In the genomic region with DNA sequence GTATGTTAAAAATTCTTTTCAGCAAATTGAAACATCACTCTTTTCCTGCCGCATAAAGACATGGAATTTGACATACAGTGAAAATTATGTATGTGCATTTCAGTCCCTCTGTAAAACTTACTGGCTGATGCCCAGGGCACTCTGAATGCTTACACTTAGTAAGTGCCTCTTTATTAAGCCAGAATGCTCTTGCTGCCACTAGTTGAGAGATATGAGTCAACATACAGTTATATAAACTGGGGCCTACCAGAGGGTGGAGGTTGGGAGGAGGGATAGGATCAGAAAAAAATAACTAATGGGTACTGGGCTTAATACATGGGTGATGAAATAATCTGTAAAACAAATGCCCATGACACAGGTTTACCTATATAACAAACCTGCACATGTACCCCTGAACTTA, we compare ENCODE assay signal across 24 cellular contexts. TPM values are rescaled to one million over a fixed set of nuclear protein-coding genes. Genes with fewer than 3 reads are reported as not detected.
DNase-seq lines count a peak whose midpoint lies in the region; ATAC-seq, FAIRE-seq and TF ChIP-seq lines count a peak whose summit lies in the region.
"Had no signal": no experiment of that assay in that cellular context is flagged by ENCODE, and none has a peak within 500 bp of the region (broad histone marks: within the 10 kb centered on the region; RNA-seq: fewer than 3 reads in every experiment).

No MANE protein-coding gene starts in this region.

- no peaks in the 10 kb centered on the region for H3K4me1 Mint-ChIP-seq in astrocyte (ENCODE audit: low read depth, unreplicated experiment)
- H3K4me1 Mint-ChIP-seq: GM23338 had no signal

- H4K8ac ChIP-seq in IMR-90 (ENCODE audit: low read depth in 2 of 2, low read length in 2 of 2) = no peak overlapping the region

- H3K23ac ChIP-seq in IMR-90 (ENCODE audit: low read depth, low read length) = no peak overlapping the region

- H2AK5ac ChIP-seq in IMR-90 (ENCODE audit: low read depth, low read length) = no peak overlapping the region

- TF ChIP-seq CTCF in IMR-90 (conservative IDR thresholded peaks at IDR 0.05; ENCODE audit: low read depth, low read length) (no peak), astrocyte (IDR thresholded peaks at IDR 0.05; ENCODE audit: insufficient read depth, low read depth, low read length) (no peak), lung (IDR thresholded peaks at IDR 0.05; ENCODE audit: control extremely low read depth, extremely low read depth) (no peak), WERI-Rb-1 (IDR thresholded peaks at IDR 0.05; ENCODE audit: low read depth, low read length) (no peak)

- H3K9me3 ChIP-seq in IMR-90 (ENCODE audit: control insufficient read depth, insufficient read depth, low read length) (0 out of 2 replicates have a peak, but pooled peaks cover 2% of the 10 kb centered on the region), astrocyte (ENCODE audit: insufficient read depth, low read depth, low read length) (no peaks in the 10 kb centered on the region), lung (ENCODE audit: control insufficient read depth in 2 of 2, insufficient read depth in 1 of 2, low read length in 1 of 2) (no peaks in the 10 kb centered on the region), WERI-Rb-1 (ENCODE audit: severe bottlenecking) (no peaks in the 10 kb centered on the region)
- H3K9me3 ChIP-seq: BE2C, Caco-2 had no signal

- no peak overlapping the region for H4K5ac ChIP-seq in IMR-90 (ENCODE audit: low read depth, low read length)

- no peaks in the 10 kb centered on the region for H3K9me3 Mint-ChIP-seq in astrocyte (ENCODE audit: unreplicated experiment)
- H3K9me3 Mint-ChIP-seq: CD4-positive, alpha-beta T cell; GM23338 had no signal

- no peak overlapping the region for H2BK5ac ChIP-seq in IMR-90 (ENCODE audit: low read depth, low read length, poor library complexity, severe bottlenecking)

- H3K27me3 ChIP-seq in IMR-90 (ENCODE audit: control insufficient read depth, insufficient read depth, low read length) (peaks cover 1% of the 10 kb centered on the region; the same call in 1 of the 2 replicates), astrocyte (ENCODE audit: insufficient read depth, low read length) (no peaks in the 10 kb centered on the region), lung (ENCODE audit: control insufficient read depth, insufficient read depth) (no peaks in the 10 kb centered on the region), WERI-Rb-1 (ENCODE audit: insufficient read depth, low read depth, severe bottlenecking) (no peaks in the 10 kb centered on the region)
- H3K27me3 ChIP-seq: BE2C had no signal

- H2BK20ac ChIP-seq in IMR-90 (ENCODE audit: low read depth, low read length) = no peak overlapping the region

- DNase-seq in DMS53 (lab: John Stamatoyannopoulos, UW) (peak; percentile 12), IMR-90 (peak; percentile 43), astrocyte (ENCODE audit: low read depth) (peak; percentile 1), lung (ENCODE audit: low spot score) (no peak), frontal cortex (ENCODE audit: low spot score in 2 of 2) (no peak), WERI-Rb-1 (no peak), iPS-NIHi7 (ENCODE audit: extremely low spot score) (no peak)
- DNase-seq: BE2C; C1 segment of cervical spinal cord; Caco-2; CD4-positive, alpha-beta T cell; DMS79 treated with DMSO at 0.1 percent for 48 hours; GF-D8; H7; HFFc6 had no signal

- intact Hi-C loops in IMR-90 (cut with micrococcal nuclease) = no loop called here

- BruUV-seq in IMR-90 (replicated peaks; lab: Mats Ljungman, UMichigan) = no TSS peak

- no peak overlapping the region for H2BK15ac ChIP-seq in IMR-90 (ENCODE audit: low read depth, low read length)

- TF ChIP-seq POLR2A in IMR-90 (IDR thresholded peaks at IDR 0.05; ENCODE audit: low read depth, low read length) = no peak

- no peaks in the 10 kb centered on the region for H3K27me3 Mint-ChIP-seq in astrocyte (ENCODE audit: low read depth, unreplicated experiment)
- H3K27me3 Mint-ChIP-seq: CD4-positive, alpha-beta T cell had no signal

- no peaks in the 10 kb centered on the region for H3K9me1 ChIP-seq in IMR-90 (ENCODE audit: insufficient read depth, low read length)

- POLR2A ChIA-PET in IMR-90 (lab: Charles Lee; ENCODE audit: unreplicated experiment) = no interaction called here

- dilution Hi-C loops in IMR-90 (cut with HindIII; ENCODE audit: low sequenced_read_pairs, unreplicated experiment) = no loop called here

- H3K27ac ChIP-seq in IMR-90 (ENCODE audit: insufficient read depth, low read length) (no peak overlapping the region), astrocyte (ENCODE audit: low read depth, low read length) (no peak overlapping the region), lung (ENCODE audit: low read depth in 1 of 2, low read length in 1 of 2) (no peak overlapping the region), WERI-Rb-1 (no peak overlapping the region)
- H3K27ac ChIP-seq: HL-60 had no signal

- H3K4me3 Mint-ChIP-seq in astrocyte (ENCODE audit: unreplicated experiment) = no peak overlapping the region
- H3K4me3 Mint-ChIP-seq: CD4-positive, alpha-beta T cell; GM23338; HFFc6 had no signal

- H3K36me3 ChIP-seq in IMR-90 (ENCODE audit: control insufficient read depth, insufficient read depth, low read length) (no peaks in the 10 kb centered on the region), astrocyte (ENCODE audit: insufficient read depth, low read length) (no peaks in the 10 kb centered on the region), lung (ENCODE audit: control insufficient read depth in 2 of 2, insufficient read depth in 2 of 2, low read length in 2 of 2) (no peaks in the 10 kb centered on the region), WERI-Rb-1 (no peaks in the 10 kb centered on the region)
- H3K36me3 ChIP-seq: BE2C had no signal

- H3K4me3 ChIP-seq in IMR-90 (ENCODE audit: insufficient read depth, low read depth, low read length) (no peak overlapping the region), astrocyte (ENCODE audit: insufficient read depth, low read depth, low read length) (no peak overlapping the region), lung (no peak overlapping the region), WERI-Rb-1 (ENCODE audit: low read depth, low read length) (no peak overlapping the region)
- H3K4me3 ChIP-seq: GM12878, GM23338, K562 had no signal

- no peak overlapping the region for H3K14ac ChIP-seq in IMR-90 (replicated peaks; ENCODE audit: low read depth, low read length)

- H2BK120ac ChIP-seq in IMR-90 (ENCODE audit: low read depth, low read length) = no peak overlapping the region

- WGBS in IMR-90 (ENCODE audit: extremely low coverage in 2 of 2, insufficient read length in 1 of 2), 2 experiments = no CpG with 5 or more reads among the region's 1 CpG
- 82 to 100% methylated on average over 1 of the region's 1 CpG for WGBS in lung, 2 donors

- H3K18ac ChIP-seq in IMR-90 (ENCODE audit: low read depth, low read length) = no peak overlapping the region

- ATAC-seq in IMR-90 (ENCODE audit: low read depth) (peak; percentile 69), lung (ENCODE audit: insufficient read depth, low FRiP score) (peak; percentile 19), GM19452 (IDR thresholded peaks at IDR 0.05; ENCODE audit: unreplicated experiment) (no peak)
- ATAC-seq: GM12878, GM23338, HCT116, K562 had no signal

- H3K9ac ChIP-seq in IMR-90 (ENCODE audit: low read depth, low read length) (no peak overlapping the region), astrocyte (ENCODE audit: low read length) (no peak overlapping the region)

- CTCF ChIA-PET in IMR-90 (lab: Yijun Ruan, JAX) = no interaction called here

- no peak overlapping the region for H3K4ac ChIP-seq in IMR-90 (ENCODE audit: low read depth, low read length)

- H3K36me3 Mint-ChIP-seq in astrocyte (ENCODE audit: low read depth, unreplicated experiment) = no peaks in the 10 kb centered on the region

- in situ Hi-C loops in IMR-90 (cut with MboI; ENCODE audit: low sequenced_read_pairs) = no loop called here

- no peak overlapping the region for H3K27ac Mint-ChIP-seq in astrocyte (ENCODE audit: unreplicated experiment)
- H3K27ac Mint-ChIP-seq: CD4-positive, alpha-beta T cell; GM23338; HFFc6 had no signal

- no peaks in the 10 kb centered on the region for H3K79me2 ChIP-seq in astrocyte (ENCODE audit: insufficient read depth, low read length)

- no peaks in the 10 kb centered on the region for H3K79me1 ChIP-seq in IMR-90 (ENCODE audit: low read depth in 1 of 2, low read length in 2 of 2)

- H4K20me1 ChIP-seq in IMR-90 (ENCODE audit: insufficient read depth, low read length) = no peaks in the 10 kb centered on the region
- H4K20me1 ChIP-seq in astrocyte (ENCODE audit: insufficient read depth, low read length) = no peaks in the 10 kb centered on the region

- H2AK9ac ChIP-seq in IMR-90 (replicated peaks; ENCODE audit: low read depth, low read length, poor library complexity) = no peak overlapping the region

- H3K56ac ChIP-seq in IMR-90 (ENCODE audit: extremely low read depth, insufficient read depth, low read length) = no peak overlapping the region

- H3K4me1 ChIP-seq in IMR-90 (ENCODE audit: control insufficient read depth, insufficient read depth, low read length) = no peaks in the 10 kb centered on the region
- no peaks in the 10 kb centered on the region for H3K4me1 ChIP-seq in astrocyte (ENCODE audit: insufficient read depth, low read length)
- H3K4me1 ChIP-seq in lung (ENCODE audit: control insufficient read depth in 2 of 2, insufficient read depth in 2 of 2, low read length in 2 of 2) = no peaks in the 10 kb centered on the region
- H3K4me1 ChIP-seq: BE2C, Caco-2 had no signal

- no peak for TF ChIP-seq RAD21 in IMR-90 (IDR thresholded peaks at IDR 0.05; ENCODE audit: low read length)

- no peak overlapping the region for H4K91ac ChIP-seq in IMR-90 (ENCODE audit: insufficient read depth, low read depth, low read length)

- FAIRE-seq in astrocyte (lab: Jason Lieb, UNC) = peak; percentile 45
- FAIRE-seq in frontal cortex (lab: Jason Lieb, UNC) = no peak
- FAIRE-seq: D721Med, GM12878, K562 had no signal

- H2AFZ ChIP-seq in IMR-90 (replicated peaks; ENCODE audit: low read length, poor library complexity) (no peak overlapping the region), astrocyte (ENCODE audit: low read depth, low read length) (no peak overlapping the region)
- H2AFZ ChIP-seq: GM23338 had no signal

- H3K4me2 ChIP-seq in IMR-90 (ENCODE audit: low read depth, low read length) = no peak overlapping the region
- H3K4me2 ChIP-seq in astrocyte (ENCODE audit: low read length) = no peak overlapping the region
- H3K4me2 ChIP-seq: GM23338 had no signal

TF ChIP-seq in IMR-90, 13 proteins besides CTCF, POLR2A, EP300 and RAD21 (continues in another document):
- TF ChIP-seq SMC3 (IDR thresholded peaks at IDR 0.05; ENCODE audit: low read depth, low read length) = no peak

RNA-seq across cellular contexts. Expression of gene RTL4, which starts 37.9 kb away (rescaled TPM):
- total RNA-seq in IMR-90 (2012; rRNA removed) (under 0.01 TPM in 1 of 2 replicates, not detected in the other), astrocyte (not detected in 2 replicates), lung (not detected), frontal cortex (not detected)
- polyA plus RNA-seq in IMR-90 (2012; rRNA removed) (0.04 and 0.10 TPM in 2 replicates), lung (not detected)
- polyA plus RNA-seq in IMR-90 (2012; cell fraction: cytosol; rRNA removed) = 0.02 TPM in 1 of 2 replicates, not detected in the other
- 0.02 and 0.03 TPM in 2 replicates for polyA plus RNA-seq in IMR-90 (2012; cell fraction: nucleus; rRNA removed; ENCODE audit: low replicate concordance)
- total RNA-seq: A172; Caco-2; CD4-positive, alpha-beta T cell; GM12878; HFFc6; HT1080; K562 had no signal
- polyA plus RNA-seq: GM12878, GM23338, K562 had no signal

RNA-seq across cellular contexts. Expression of gene TRPC5, which starts 38.2 kb away (rescaled TPM):
- total RNA-seq in IMR-90 (2012; rRNA removed) (0.83 and 0.90 TPM in 2 replicates), astrocyte (not detected in 2 replicates), lung (not detected), frontal cortex (13.0 TPM)
- polyA plus RNA-seq in IMR-90 (2012; rRNA removed) (0.36 and 0.39 TPM in 2 replicates), lung (not detected)
- 0.11 and 0.13 TPM in 2 replicates for polyA plus RNA-seq in IMR-90 (2012; cell fraction: cytosol; rRNA removed)
- 0.11 and 0.23 TPM in 2 replicates for polyA plus RNA-seq in IMR-90 (2012; cell fraction: nucleus; rRNA removed; ENCODE audit: low replicate concordance)
- total RNA-seq: A172; Caco-2; CD4-positive, alpha-beta T cell; GM12878; HFFc6; HT1080; K562 had no signal
- polyA plus RNA-seq: GM12878, K562 had no signal

Comparison
In these comparisons a context has a peak if more than half of its experiments do, and no peak if none do; other contexts are left out.
1. DNase-seq: peak in DMS53 (single experiment), IMR-90 (single experiment) and astrocyte (single experiment); none in lung (single experiment), frontal cortex (0 of 2), WERI-Rb-1 (single experiment) and iPS-NIHi7 (single experiment).